Comparison of ENCODE assay signal across 25 cellular contexts in the genomic region with DNA sequence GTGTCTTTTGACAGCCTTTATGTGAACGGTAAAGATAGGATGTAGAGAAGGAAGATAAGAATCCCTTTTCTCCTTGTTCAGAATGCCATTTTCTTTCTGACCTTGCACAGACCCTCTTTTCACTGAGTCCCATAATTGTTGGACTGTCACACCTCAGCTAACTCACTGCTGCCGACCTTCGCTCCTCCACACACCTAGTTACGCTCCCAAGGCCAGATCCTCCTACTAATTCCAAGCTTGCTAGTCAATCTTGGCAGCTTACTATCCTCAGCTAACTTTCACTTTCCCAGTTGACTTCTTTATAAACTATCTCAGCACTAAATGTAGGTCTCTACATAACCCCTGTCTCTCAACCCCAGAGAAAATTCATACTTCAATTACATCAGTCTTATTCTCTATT.
DNase-seq lines count a peak whose midpoint lies in the region; ATAC-seq and TF ChIP-seq lines count a peak whose summit lies in the region.
"Had no signal": no experiment of that assay in that cellular context is flagged by ENCODE, and none has a peak within 500 bp of the region (broad histone marks: within the 10 kb centered on the region; RNA-seq: fewer than 3 reads in every experiment).

No MANE protein-coding gene starts in this region.

- no peaks in the 10 kb centered on the region for H3K27me3 ChIP-seq in GM23248 (replicated peaks; ENCODE audit: insufficient read depth)
- H3K27me3 ChIP-seq in spleen (replicated peaks in 1 of 7), result no peaks in the 10 kb centered on the region

- no peaks in the 10 kb centered on the region for H3K79me2 ChIP-seq in GM23248 (ENCODE audit: insufficient read depth)

- TF ChIP-seq POLR2A in spleen (IDR thresholded peaks at IDR 0.05), result no peak

- H3K9ac ChIP-seq in GM23248, result no peak overlapping the region

- H3F3A ChIP-seq in GM23248 (ENCODE audit: insufficient read depth), result no peaks in the 10 kb centered on the region

- TF ChIP-seq CTCF in VCaP (conservative IDR thresholded peaks at IDR 0.05) (no peak), spleen (IDR thresholded peaks at IDR 0.05 in 8 of 11, conservative IDR thresholded peaks at IDR 0.05 in 3 of 11) (no peak)

- ATAC-seq in GM21737 (IDR thresholded peaks at IDR 0.05; ENCODE audit: unreplicated experiment) (no peak), HG03520 (IDR thresholded peaks at IDR 0.05; ENCODE audit: unreplicated experiment) (no peak), HG03460 (IDR thresholded peaks at IDR 0.05; ENCODE audit: unreplicated experiment) (no peak)
- ATAC-seq: CD8-positive, alpha-beta T cell had no signal

- WGBS in GM23248 (ENCODE audit: low coverage in 1 of 2, low lambda C conversion rate in 2 of 2, missing lambda C conversion rate in 2 of 2), 2 experiments, result 43 to 58% methylated on average over 4 of the region's 4 CpGs
- 84 to 90% (median 86%) methylated on average over 4 of the region's 4 CpGs for whole genome bisulfite sequencing in spleen, 5 donors

- no peak overlapping the region for H2AFZ ChIP-seq in GM23248

- H4K20me1 ChIP-seq in GM23248 (ENCODE audit: insufficient read depth), result no peaks in the 10 kb centered on the region

- H3K9me3 ChIP-seq in GM23248 (ENCODE audit: low read depth) (no peaks in the 10 kb centered on the region), spleen (peaks cover 0 to 20% (median 8%) of the 10 kb centered on the region in 8 donors)
- H3K9me3 ChIP-seq: Caco-2, HAP-1 had no signal

- H3K36me3 ChIP-seq in GM23248 (ENCODE audit: low read depth), result no peaks in the 10 kb centered on the region
- H3K36me3 ChIP-seq in spleen, result no peaks in the 10 kb centered on the region
- H3K36me3 ChIP-seq: HAP-1 had no signal

- H3K27ac ChIP-seq in GM23248 (no peak overlapping the region), VCaP (peak overlapping the region; percentile 15; the same call in 1 of the 2 replicates), spleen (no peak overlapping the region)
- H3K27ac ChIP-seq: C4-2B, SK-N-MC had no signal

- H3K4me1 ChIP-seq in GM23248 (ENCODE audit: insufficient read depth) (0 out of 2 replicates have a peak, but pooled peaks cover 3% of the 10 kb centered on the region), spleen (no peaks in the 10 kb centered on the region)
- H3K4me1 ChIP-seq: Caco-2, HAP-1 had no signal

- in situ Hi-C loops in GM23248 (cut with MboI), result no loop called here

- H3K4me3 ChIP-seq in GM23248, result no peak overlapping the region
- no peak overlapping the region for H3K4me3 ChIP-seq in spleen
- H3K4me3 ChIP-seq: HAP-1, SK-N-MC had no signal

- intact Hi-C loops in spleen (cut with DNase I; ENCODE audit: low total_unique reads), result no loop called here

- H3K9me2 ChIP-seq in GM23248 (ENCODE audit: insufficient read depth), result no peaks in the 10 kb centered on the region

- H3K4me2 ChIP-seq in GM23248 (ENCODE audit: unreplicated experiment), result no peak overlapping the region

- DNase-seq in GM23248 (peak; percentile 6), left kidney (ENCODE audit: low read depth, low spot score) (peak; percentile 4), spleen (peak; percentile 24)
- DNase-seq: Caco-2; CD8-positive, alpha-beta T cell; DMS 273 treated with DMSO at 0.1 percent for 48 hours; DMS79; HFFc6; Karpas-422; NCI-H1092; NCI-H1436; NCI-H187; NCI-H2081 treated with DMSO at 0.1 percent for 48 hours; NCI-H2171 treated with DMSO at 0.1 percent for 48 hours; NCI-H446; NCI-H524 treated with DMSO at 0.1 percent for 48 hours; NCI-H774; SIG-M5 had no signal
